8 cellular contexts compared by ENCODE assay signal in the genomic region with DNA sequence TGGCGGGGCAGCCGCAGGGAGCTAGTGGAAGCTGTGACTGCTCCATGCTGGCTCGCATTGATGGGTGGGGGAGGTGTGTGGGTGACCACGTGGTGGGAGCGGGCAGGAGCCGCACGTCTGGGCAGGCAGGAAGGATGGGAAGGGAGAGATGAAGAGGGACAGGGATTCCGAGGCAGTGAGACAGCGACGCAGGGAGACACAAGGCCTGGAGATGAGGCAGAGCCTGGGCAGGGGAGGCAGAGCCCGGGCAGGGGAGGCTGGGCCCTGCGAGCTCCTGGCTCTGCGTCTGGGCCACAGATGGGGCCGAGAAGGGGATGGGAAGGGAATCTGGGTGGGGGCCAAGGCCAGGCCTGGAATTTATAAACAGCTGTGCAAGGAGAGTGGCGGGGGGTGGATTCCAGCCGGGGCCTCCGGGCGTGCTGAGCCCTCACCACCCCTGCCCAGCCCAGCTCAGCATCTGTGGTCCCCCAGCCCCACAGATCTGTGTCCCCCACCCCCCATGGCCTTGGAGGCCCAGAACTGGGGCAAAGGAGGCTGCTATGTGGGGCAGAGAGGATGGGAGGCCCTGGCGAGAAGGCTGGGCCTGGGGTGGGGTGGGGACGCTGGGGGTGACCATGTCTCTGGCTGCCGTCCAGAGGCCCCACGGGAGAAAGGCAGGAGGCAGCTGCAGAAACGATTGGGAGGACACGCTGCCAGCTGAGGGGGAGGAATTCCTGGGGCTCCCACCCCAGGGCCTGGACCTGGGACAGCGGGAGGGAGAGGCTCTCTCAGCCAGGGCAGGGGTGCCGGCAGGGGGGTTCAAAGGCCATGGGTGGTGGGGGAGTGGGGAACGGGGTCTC. TPM values are rescaled to one million over a fixed set of nuclear protein-coding genes. Genes with fewer than 3 reads are reported as not detected.
DNase-seq lines count a peak whose midpoint lies in the region; ATAC-seq and TF ChIP-seq lines count a peak whose summit lies in the region.

No MANE protein-coding gene starts in this region.

- H3K4me2 ChIP-seq in HCT116 (ENCODE audit: low read length), result no peak overlapping the region

- peak; percentile 21; the same call in 1 of the 2 replicates for ATAC-seq in HCT116
- ATAC-seq in stimulated activated naive CD8-positive, alpha-beta T cell treated with anti-CD3 and anti-CD28 coated beads, Interleukin-15, amount 100 ng/mL, for 72 hours, result no peak
- no peak for ATAC-seq in stimulated activated naive CD8-positive, alpha-beta T cell treated with anti-CD3 and anti-CD28 coated beads, Interleukin-15, Interleukin-2, amounts not matched to agents 100 U/mL and 50 U/mL, for 24 hours

- H3K9me2 ChIP-seq in HCT116 (ENCODE audit: insufficient read depth), result no peaks in the 10 kb centered on the region

- H3K4me1 Mint-ChIP-seq in stimulated activated naive CD8-positive, alpha-beta T cell treated with anti-CD3 and anti-CD28 coated beads, Interleukin-15, amount 100 ng/mL, for 72 hours, result no peaks in the 10 kb centered on the region

- POLR2A ChIA-PET in HCT116 (lab: Charles Lee), result interaction anchor here (1.2 kb wide), 1 partner anchor 26 kb away, joined by 3 read pairs; the partner anchor contains the start of gene NOP53

- H3K36me3 ChIP-seq in HCT116 (ENCODE audit: control insufficient read depth in 1 of 2, insufficient read depth in 2 of 2, low read length in 2 of 2), result peaks cover 3 to 12% of the 10 kb centered on the region in 2 experiments; a peak in 1 of 4 replicates
- no peaks in the 10 kb centered on the region for H3K36me3 ChIP-seq in iPS-20b (ENCODE audit: insufficient read depth, low read depth, low read length)

- TF ChIP-seq CTCF in HCT116 (IDR thresholded peaks at IDR 0.05 in 2 of 3, conservative IDR thresholded peaks at IDR 0.05 in 1 of 3; ENCODE audit: borderline replicate concordance in 1 of 3, insufficient read depth in 1 of 3, low read depth in 2 of 3, low read length in 2 of 3), result no peak

- H3K27ac ChIP-seq in HCT116 (ENCODE audit: low read depth, low read length) (no peak overlapping the region), iPS-20b (ENCODE audit: low read length) (no peak overlapping the region), skin epidermis (peak overlapping the region in 20 of 21 experiments; percentile 67 to 91 (median 86))

- H3K4me3 ChIP-seq in HCT116 (replicated peaks in 1 of 2; ENCODE audit: low read depth in 1 of 2, low read length in 2 of 2) (no peak overlapping the region), iPS-20b (ENCODE audit: low read length) (no peak overlapping the region), skin epidermis (peak overlapping the region in 4 of 7 experiments; percentile 2 to 5 (median 4))

- H3K9me3 Mint-ChIP-seq in stimulated activated naive CD8-positive, alpha-beta T cell treated with anti-CD3 and anti-CD28 coated beads, Interleukin-15, amount 100 ng/mL, for 72 hours, result no peaks in the 10 kb centered on the region

- peaks cover 33% of the 10 kb centered on the region for H3K79me2 ChIP-seq in HCT116 (ENCODE audit: insufficient read depth, low read length)

- no peak overlapping the region for H3K4me3 Mint-ChIP-seq in stimulated activated naive CD8-positive, alpha-beta T cell treated with anti-CD3 and anti-CD28 coated beads, Interleukin-15, amount 100 ng/mL, for 72 hours

- no peak for TF ChIP-seq POLR2A in HCT116 (IDR thresholded peaks at IDR 0.05; ENCODE audit: borderline replicate concordance, extremely low read depth, insufficient read depth, insufficient read length)

- H3K27me3 ChIP-seq in HCT116 (ENCODE audit: insufficient read depth, low read length) (no peaks in the 10 kb centered on the region), iPS-20b (ENCODE audit: insufficient read depth, low read length) (no peaks in the 10 kb centered on the region)

- H3K4me1 ChIP-seq in HCT116 (ENCODE audit: control insufficient read depth in 1 of 2, insufficient read depth in 2 of 2, low read length in 2 of 2), result peaks cover 9 to 33% of the 10 kb centered on the region in 2 experiments; a peak in 3 of 4 replicates
- H3K4me1 ChIP-seq in iPS-20b (ENCODE audit: insufficient read depth, low read length), result no peaks in the 10 kb centered on the region

- intact Hi-C loops in HCT116 (cut with micrococcal nuclease), result no loop called here

- H3K27me3 Mint-ChIP-seq in stimulated activated naive CD8-positive, alpha-beta T cell treated with anti-CD3 and anti-CD28 coated beads, Interleukin-15, amount 100 ng/mL, for 72 hours, result peaks cover 46% of the 10 kb centered on the region

- no TSS peak for BruUV-seq in HCT116 (replicated peaks; lab: Mats Ljungman, UMichigan)

- H3K27ac Mint-ChIP-seq in stimulated activated naive CD8-positive, alpha-beta T cell treated with anti-CD3 and anti-CD28 coated beads, Interleukin-15, amount 100 ng/mL, for 72 hours, result no peak overlapping the region

- H4K20me1 ChIP-seq in HCT116 (ENCODE audit: insufficient read depth), result no peaks in the 10 kb centered on the region

- no peaks in the 10 kb centered on the region for H3K9me3 ChIP-seq in HCT116 (ENCODE audit: control insufficient read depth in 1 of 2, insufficient read depth in 1 of 2, low read depth in 1 of 2, low read length in 2 of 2)
- H3K9me3 ChIP-seq in iPS-20b (ENCODE audit: insufficient read depth, low read depth, low read length), result peaks cover 2% of the 10 kb centered on the region; the same call in 1 of the 2 replicates

- H3K9ac ChIP-seq in HCT116 (ENCODE audit: low read length) (no peak overlapping the region), iPS-20b (ENCODE audit: low read depth, low read length) (peak overlapping the region; percentile 37; the same call in 1 of the 2 replicates)

- DNase-seq in HCT116 (ENCODE audit: low read depth, low spot score) (no peak), astrocyte of the hippocampus (ENCODE audit: low read depth, low spot score) (peak; percentile 95), NCI-H1436 treated with DMSO at 0.1 percent for 48 hours (lab: John Stamatoyannopoulos, UW) (no peak)
- DNase-seq in stimulated activated naive CD8-positive, alpha-beta T cell treated with anti-CD3 and anti-CD28 coated beads, Interleukin-15, amount 100 ng/mL, for 72 hours, result no peak
- DNase-seq in effector CD4-positive, alpha-beta T cell, result no peak
- no peak for DNase-seq in stimulated activated naive CD8-positive, alpha-beta T cell treated with anti-CD3 and anti-CD28 coated beads, Interleukin-15, Interleukin-2, amounts not matched to agents 100 U/mL and 50 U/mL, for 24 hours

- RAD21 ChIA-PET in HCT116 (lab: Charles Lee; ENCODE audit: low non-redundant PET in 1 of 2, low total read pairs in 2 of 2, uncharacterized antibody in 2 of 2, unreplicated experiment in 2 of 2), result no interaction called here

- no peak for TF ChIP-seq RAD21 in HCT116 (IDR thresholded peaks at IDR 0.05; ENCODE audit: low read depth)

- no peak overlapping the region for H2AFZ ChIP-seq in HCT116 (ENCODE audit: low read depth, low read length, poor library complexity, severe bottlenecking)

- CTCF ChIA-PET in HCT116 (lab: Charles Lee), result no interaction called here

TF ChIP-seq in HCT116, 20 proteins besides CTCF, POLR2A, EP300 and RAD21:
- TF ChIP-seq, protein P1, sequence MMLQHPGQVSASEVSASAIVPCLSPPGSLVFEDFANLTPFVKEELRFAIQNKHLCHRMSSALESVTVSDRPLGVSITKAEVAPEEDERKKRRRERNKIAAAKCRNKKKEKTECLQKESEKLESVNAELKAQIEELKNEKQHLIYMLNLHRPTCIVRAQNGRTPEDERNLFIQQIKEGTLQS (IDR thresholded peaks at IDR 0.05), result no peak
- no peak for TF ChIP-seq JUND (IDR thresholded peaks at IDR 0.05)
- no peak for TF ChIP-seq SRF (IDR thresholded peaks at IDR 0.05; ENCODE audit: low read depth)
- TF ChIP-seq FOSL1 (IDR thresholded peaks at IDR 0.05; ENCODE audit: low read depth), result no peak
- TF ChIP-seq TCF7L2 (IDR thresholded peaks at IDR 0.05; ENCODE audit: borderline replicate concordance, extremely low read depth, insufficient read depth, insufficient read length), result no peak
- TF ChIP-seq, protein P2, sequence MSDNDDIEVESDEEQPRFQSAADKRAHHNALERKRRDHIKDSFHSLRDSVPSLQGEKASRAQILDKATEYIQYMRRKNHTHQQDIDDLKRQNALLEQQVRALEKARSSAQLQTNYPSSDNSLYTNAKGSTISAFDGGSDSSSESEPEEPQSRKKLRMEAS (IDR thresholded peaks at IDR 0.05), result no peak
- no peak for TF ChIP-seq YY1 (IDR thresholded peaks at IDR 0.05; ENCODE audit: extremely low read depth, insufficient replicate concordance, low read depth, low read length)
- TF ChIP-seq ZFX (IDR thresholded peaks at IDR 0.05), result no peak
- no peak for TF ChIP-seq POLR2AphosphoS5 (IDR thresholded peaks at IDR 0.05; ENCODE audit: low read depth, low read length)
- no peak for TF ChIP-seq SIN3A (IDR thresholded peaks at IDR 0.05; ENCODE audit: low read depth)
- no peak for TF ChIP-seq EZH2 (IDR thresholded peaks at IDR 0.05)
- TF ChIP-seq, protein P3, sequence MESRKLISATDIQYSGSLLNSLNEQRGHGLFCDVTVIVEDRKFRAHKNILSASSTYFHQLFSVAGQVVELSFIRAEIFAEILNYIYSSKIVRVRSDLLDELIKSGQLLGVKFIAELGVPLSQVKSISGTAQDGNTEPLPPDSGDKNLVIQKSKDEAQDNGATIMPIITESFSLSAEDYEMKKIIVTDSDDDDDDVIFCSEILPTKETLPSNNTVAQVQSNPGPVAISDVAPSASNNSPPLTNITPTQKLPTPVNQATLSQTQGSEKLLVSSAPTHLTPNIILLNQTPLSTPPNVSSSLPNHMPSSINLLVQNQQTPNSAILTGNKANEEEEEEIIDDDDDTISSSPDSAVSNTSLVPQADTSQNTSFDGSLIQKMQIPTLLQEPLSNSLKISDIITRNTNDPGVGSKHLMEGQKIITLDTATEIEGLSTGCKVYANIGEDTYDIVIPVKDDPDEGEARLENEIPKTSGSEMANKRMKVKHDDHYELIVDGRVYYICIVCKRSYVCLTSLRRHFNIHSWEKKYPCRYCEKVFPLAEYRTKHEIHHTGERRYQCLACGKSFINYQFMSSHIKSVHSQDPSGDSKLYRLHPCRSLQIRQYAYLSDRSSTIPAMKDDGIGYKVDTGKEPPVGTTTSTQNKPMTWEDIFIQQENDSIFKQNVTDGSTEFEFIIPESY (IDR thresholded peaks at IDR 0.05; ENCODE audit: extremely low read depth, insufficient replicate concordance, low read length), result no peak
- no peak for TF ChIP-seq CEBPB (IDR thresholded peaks at IDR 0.05; ENCODE audit: low read depth)

RNA-seq across cellular contexts. Expression of gene EHD2, which starts 6.0 kb away (rescaled TPM):
- total RNA-seq in HCT116 (2021; ENCODE audit: unreplicated experiment), result 60.5 TPM
- polyA plus RNA-seq in HCT116 (2012), result 66.6 and 71.3 TPM in 2 replicates

RNA-seq across cellular contexts. Expression of gene NOP53, which starts 26.1 kb away (rescaled TPM):
- 322 TPM for total RNA-seq in HCT116 (2021; ENCODE audit: unreplicated experiment)
- polyA plus RNA-seq in HCT116 (2012), result 333 and 353 TPM in 2 replicates

RNA-seq across cellular contexts. Expression of gene SELENOW, which starts 59.2 kb away (rescaled TPM):
- 181 TPM for total RNA-seq in HCT116 (2021; ENCODE audit: unreplicated experiment)
- polyA plus RNA-seq in HCT116 (2012), result 177 and 232 TPM in 2 replicates

Comparison
In these comparisons a context has a peak if more than half of its experiments do, and no peak if none do; other contexts are left out.
1. H3K27ac ChIP-seq: peak in skin epidermis (20 of 21); none in HCT116 (single experiment) and iPS-20b (single experiment).
2. H3K4me3 ChIP-seq: peak in skin epidermis (4 of 7); none in HCT116 (0 of 2) and iPS-20b (single experiment).